ENCODE assay signal across 8 cellular contexts in the genomic region with DNA sequence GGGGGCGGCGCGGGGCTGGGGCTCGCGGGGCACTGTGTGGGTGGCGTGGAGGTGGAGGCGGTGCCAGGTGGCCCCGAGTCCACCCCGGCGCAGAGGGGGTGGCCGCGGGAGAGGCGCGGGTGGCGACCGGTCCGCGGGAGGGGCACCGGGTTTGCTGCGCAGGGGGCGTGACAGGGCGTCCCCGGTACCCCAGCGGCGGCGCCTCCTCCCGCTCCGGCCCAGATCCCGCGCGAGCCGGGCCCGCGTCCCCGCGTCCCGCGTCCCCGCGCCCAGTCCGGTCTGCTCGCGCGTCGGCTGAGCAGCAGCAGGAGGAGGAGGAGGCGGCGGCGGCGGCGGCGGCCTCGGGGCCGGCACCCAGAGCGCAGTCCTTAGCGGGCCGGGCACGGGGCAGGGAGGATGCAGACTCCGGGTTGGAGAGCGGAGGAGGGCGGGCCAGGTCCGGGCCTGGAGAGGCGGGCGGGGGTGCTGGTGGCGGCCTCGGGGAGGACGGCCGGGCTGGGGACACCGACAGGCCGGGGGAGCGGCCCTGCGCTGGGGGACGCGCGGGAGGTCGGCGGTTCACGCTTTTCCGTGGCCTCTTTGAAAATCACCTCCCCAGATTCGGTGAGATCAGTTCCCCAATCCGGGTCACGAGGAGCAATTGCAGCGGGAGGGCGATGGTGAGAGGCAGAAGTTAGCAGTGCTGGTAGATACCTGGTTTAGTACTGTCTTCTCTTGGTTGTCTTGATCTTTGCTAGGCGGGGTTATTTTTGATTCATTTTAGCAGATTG. TPM values are rescaled to one million over a fixed set of nuclear protein-coding genes. Genes with fewer than 3 reads are reported as not detected.
A peak's percentile ranks its signal among the peaks of the same experiment; 100 is the strongest.
DNase-seq lines count a peak whose midpoint lies in the region; ATAC-seq and TF ChIP-seq lines count a peak whose summit lies in the region.

No MANE protein-coding gene starts in this region.

- peak; percentile 63 for ATAC-seq in GM18909 (IDR thresholded peaks at IDR 0.05; ENCODE audit: poor library complexity, unreplicated experiment)
- peak; percentile 44 for ATAC-seq in HG03097 (IDR thresholded peaks at IDR 0.05; ENCODE audit: low FRiP score, unreplicated experiment)
- peak; percentile 62 for ATAC-seq in activated CD8-positive, alpha-beta T cell treated with anti-CD3 and anti-CD28 coated beads for 36 hours

- H4K20me1 ChIP-seq in BLaER1 treated with 17β-estradiol and CSF1 and Interleukin-3, amounts not matched to agents 10 nM and 100 nM: peaks cover 57 to 62% (median 61%) of the 10 kb centered on the region in 11 experiments

- peak overlapping the region; percentile 77 for H3K4me3 Mint-ChIP-seq in activated CD8-positive, alpha-beta T cell treated with anti-CD3 and anti-CD28 coated beads for 36 hours

- H3K9me3 Mint-ChIP-seq in activated CD8-positive, alpha-beta T cell treated with anti-CD3 and anti-CD28 coated beads for 36 hours: no peaks in the 10 kb centered on the region

- H3K9ac ChIP-seq in BLaER1 treated with 17β-estradiol and CSF1 and Interleukin-3, amounts not matched to agents 10 nM and 100 nM: peak overlapping the region; percentile 94 to 99 (median 98)

- no peak overlapping the region for H3K27ac Mint-ChIP-seq in activated CD8-positive, alpha-beta T cell treated with anti-CD3 and anti-CD28 coated beads for 36 hours

- CTCF ChIA-PET in activated CD8-positive, alpha-beta T cell treated with anti-CD3 and anti-CD28 coated beads for 36 hours (lab: Charles Lee): interaction anchor here (1.6 kb wide), 1 partner anchor 36 kb away, joined by 5 read pairs; no protein-coding TSS in a partner anchor

- H3K27me3 Mint-ChIP-seq in activated CD8-positive, alpha-beta T cell treated with anti-CD3 and anti-CD28 coated beads for 36 hours: peaks cover 54% of the 10 kb centered on the region

- peaks cover 50 to 56% (median 54%) of the 10 kb centered on the region in 10 experiments for H3K4me1 ChIP-seq in BLaER1 treated with 17β-estradiol and CSF1 and Interleukin-3, amounts not matched to agents 10 nM and 100 nM
- peaks cover 21 to 58% (median 48%) of the 10 kb centered on the region in 4 donors for H3K4me1 ChIP-seq in stomach

- H3K4me1 Mint-ChIP-seq in activated CD8-positive, alpha-beta T cell treated with anti-CD3 and anti-CD28 coated beads for 36 hours (ENCODE audit: low read depth): peaks cover 8% of the 10 kb centered on the region

- H3K4me2 ChIP-seq in BLaER1 treated with 17β-estradiol and CSF1 and Interleukin-3, amounts not matched to agents 10 nM and 100 nM: peak overlapping the region; percentile 82 to 98 (median 88)

- no peaks in the 10 kb centered on the region for H3K9me3 ChIP-seq in BLaER1 treated with 17β-estradiol and CSF1 and Interleukin-3, amounts not matched to agents 10 nM and 100 nM (replicated peaks in 1 of 11)
- H3K9me3 ChIP-seq in stomach: no peaks in the 10 kb centered on the region

- TF ChIP-seq EP300 in stomach (IDR thresholded peaks at IDR 0.05): no peak

- peak; percentile 56 for DNase-seq in NCI-H2227 treated with DMSO at 0.1 percent for 48 hours (lab: John Stamatoyannopoulos, UW)
- DNase-seq in activated CD8-positive, alpha-beta T cell treated with anti-CD3 and anti-CD28 coated beads for 36 hours: peak; percentile 48
- DNase-seq in epithelial cell of esophagus (ENCODE audit: low read depth): peak; percentile 86
- DNase-seq in midbrain (lab: John Stamatoyannopoulos, UW): peak; percentile 54
- DNase-seq in stomach: peak; percentile 54

- TF ChIP-seq CTCF in activated CD8-positive, alpha-beta T cell treated with anti-CD3 and anti-CD28 coated beads for 36 hours (IDR thresholded peaks at IDR 0.05): no peak
- peak; percentile 13 for TF ChIP-seq CTCF in epithelial cell of esophagus (IDR thresholded peaks at IDR 0.05; ENCODE audit: insufficient read depth, low read depth, low read length, missing control alignments)
- TF ChIP-seq CTCF in stomach (IDR thresholded peaks at IDR 0.05): no peak

- no peak for TF ChIP-seq POLR2A in stomach (IDR thresholded peaks at IDR 0.05)

- intact Hi-C loops in activated CD8-positive, alpha-beta T cell treated with anti-CD3 and anti-CD28 coated beads for 36 hours (cut with micrococcal nuclease): no loop called here
- intact Hi-C loops in stomach (cut with DNase I; ENCODE audit: low total_unique reads): loop anchor here (10.0 kb wide), 1 partner anchor 70 kb away; no protein-coding TSS in a partner anchor

- H3K36me3 ChIP-seq in BLaER1 treated with 17β-estradiol and CSF1 and Interleukin-3, amounts not matched to agents 10 nM and 100 nM: peaks cover 0 to 13% (median 6%) of the 10 kb centered on the region in 11 experiments; a peak in 7 of 22 replicates
- no peaks in the 10 kb centered on the region for H3K36me3 ChIP-seq in stomach

- WGBS in stomach, 5 donors: 0 to 2% (median 1%) methylated on average over 34 to 81 of the region's 84 CpGs

- H3K27me3 ChIP-seq in BLaER1 treated with 17β-estradiol and CSF1 and Interleukin-3, amounts not matched to agents 10 nM and 100 nM: no peaks in the 10 kb centered on the region
- peaks cover 0 to 3% (median 0%) of the 10 kb centered on the region in 3 donors for H3K27me3 ChIP-seq in stomach

- no peaks in the 10 kb centered on the region for H3K36me3 Mint-ChIP-seq in activated CD8-positive, alpha-beta T cell treated with anti-CD3 and anti-CD28 coated beads for 36 hours (ENCODE audit: low read depth)

- POLR2A ChIA-PET in activated CD8-positive, alpha-beta T cell treated with anti-CD3 and anti-CD28 coated beads for 36 hours (lab: Charles Lee): no interaction called here

- peak overlapping the region; percentile 72 to 98 (median 94) for H3K4me3 ChIP-seq in BLaER1 treated with 17β-estradiol and CSF1 and Interleukin-3, amounts not matched to agents 10 nM and 100 nM
- peak overlapping the region; percentile 88 for H3K4me3 ChIP-seq in epithelial cell of esophagus (ENCODE audit: low read length)
- peak overlapping the region; percentile 77 to 92 (median 88) for H3K4me3 ChIP-seq in stomach

- H3K27ac ChIP-seq in BLaER1 treated with 17β-estradiol and CSF1 and Interleukin-3, amounts not matched to agents 10 nM and 100 nM: peak overlapping the region; percentile 91 to 99 (median 97)
- H3K27ac ChIP-seq in stomach: peak overlapping the region; percentile 91 to 99 (median 93)

RNA-seq across cellular contexts. Expression of a gene that starts 1.6 kb away (rescaled TPM):
- 10 to 100 TPM; 11.4 to 11.5 TPM for total RNA-seq in activated CD8-positive, alpha-beta T cell treated with anti-CD3 and anti-CD28 coated beads for 36 hours
- total RNA-seq in stomach: 100 to 1,000 TPM in 4 of 5 donors, 10 to 100 TPM in 1; 67.1 to 558 (median 199) TPM
- polyA plus RNA-seq in stomach: 10 to 100 TPM in 2 of 3 donors, 1 to 10 TPM in 1; 9.9 to 20.8 (median 15.3) TPM

Comparison
In these comparisons a context has a peak if more than half of its experiments do, and no peak if none do; other contexts are left out.
1. Peak in every context shown above with its lines: DNase-seq, ATAC-seq, H3K4me3 ChIP-seq and H3K27ac ChIP-seq.
2. RNA of a gene that starts 1.6 kb away (total RNA-seq): 67.1 to 558 TPM in stomach; 11.4 to 11.5 TPM in activated CD8-positive, alpha-beta T cell treated with anti-CD3 and anti-CD28 coated beads for 36 hours; every median in the first group is over 4 times any median in the second.